In the genomic region with DNA sequence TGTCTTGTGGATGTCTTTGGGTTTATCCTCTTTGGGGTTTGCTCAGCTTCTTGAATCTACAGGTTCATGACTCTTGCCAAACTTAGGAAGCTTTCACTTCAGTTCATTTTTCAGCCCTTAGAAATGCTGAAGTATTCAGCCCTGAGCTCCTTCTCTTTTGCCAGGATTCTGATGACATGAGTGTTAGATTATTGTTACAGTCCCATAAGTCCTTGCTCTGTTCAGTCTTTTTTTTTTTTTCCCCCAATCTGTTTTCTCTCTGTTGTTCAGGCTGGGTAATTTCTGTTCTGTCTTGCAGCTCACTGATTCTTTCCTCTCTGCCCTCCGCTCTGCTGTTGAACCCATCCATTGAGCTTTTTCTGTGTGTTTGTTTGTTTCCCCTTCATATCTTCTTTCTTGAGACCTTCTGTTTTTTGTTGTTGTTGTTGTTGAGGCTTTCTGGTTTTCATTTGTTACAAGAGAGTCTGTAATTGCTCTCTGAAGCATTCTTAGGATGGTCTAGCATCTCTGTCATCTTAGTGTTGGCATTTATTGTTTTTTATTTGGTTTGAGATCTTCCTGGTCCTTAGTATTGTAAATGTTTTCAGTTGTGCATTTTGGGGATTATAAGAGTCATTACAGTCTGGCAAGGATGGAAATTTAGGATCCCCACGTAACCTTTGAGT, we compare ENCODE assay signal across 1 cellular context.
TF ChIP-seq lines count a peak whose summit lies in the region.

No MANE protein-coding gene starts in this region.

TF ChIP-seq in K562, 482 proteins besides CTCF, POLR2A, EP300 and RAD21:
- TF ChIP-seq CBX3 (IDR thresholded peaks at IDR 0.05; ENCODE audit: borderline replicate concordance in 1 of 2, low read length in 2 of 2) (no peak), ZFP36 (IDR thresholded peaks at IDR 0.05; ENCODE audit: low read depth, low read length, partially characterized antibody) (no peak), YY1 (IDR thresholded peaks at IDR 0.05; ENCODE audit: borderline replicate concordance in 1 of 3, control insufficient read depth in 1 of 3, extremely low read depth in 1 of 3, insufficient read depth in 3 of 3, insufficient read length in 1 of 3, insufficient replicate concordance in 2 of 3, low read depth in 1 of 3, low read length in 2 of 3) (no peak), EWSR1 (IDR thresholded peaks at IDR 0.05; ENCODE audit: borderline replicate concordance, low read depth, partially characterized antibody) (no peak), RNF2 (IDR thresholded peaks at IDR 0.05) (no peak)
